In genomic region chr10:68302503-68302823, GRCh38 we compare ENCODE assay signal across 17 cellular contexts. TPM values are rescaled to one million over a fixed set of nuclear protein-coding genes. Genes with fewer than 3 reads are reported as not detected.
DNase-seq lines count a peak whose midpoint lies in the region; ATAC-seq and TF ChIP-seq lines count a peak whose summit lies in the region.
"Had no signal": no experiment of that assay in that cellular context is flagged by ENCODE, and none has a peak within 500 bp of the region (broad histone marks: within the 10 kb centered on the region; RNA-seq: fewer than 3 reads in every experiment).

No MANE protein-coding gene starts in this region.

- H3K27ac ChIP-seq in CD8-positive, alpha-beta memory T cell (ENCODE audit: low read depth, low read length) = no peak overlapping the region
- H3K27ac ChIP-seq: BLaER1 treated with 17β-estradiol and CSF1 and Interleukin-3, amounts not matched to agents 10 nM and 100 nM; neural progenitor cell; SJSA1; tibial artery had no signal

- H3K4me3 ChIP-seq in CD8-positive, alpha-beta memory T cell (ENCODE audit: low read length) = no peak overlapping the region
- H3K4me3 ChIP-seq: BLaER1 treated with 17β-estradiol and CSF1 and Interleukin-3, amounts not matched to agents 10 nM and 100 nM; neural progenitor cell; SJSA1; tibial artery had no signal

- H3K27ac Mint-ChIP-seq in activated CD8-positive, alpha-beta T cell treated with anti-CD3 and anti-CD28 coated beads, Interleukin-2, amount 10 ng/mL, durations not matched to agents 7 days and 5 days = no peak overlapping the region
- no peak overlapping the region for H3K27ac Mint-ChIP-seq in activated CD8-positive, alpha-beta T cell treated with anti-CD3 and anti-CD28 coated beads for 36 hours
- no peak overlapping the region for H3K27ac Mint-ChIP-seq in WTC11
- peak overlapping the region; percentile 85 for H3K27ac Mint-ChIP-seq in stimulated activated memory B cell treated with anti-CD40 and anti-IgM and Interleukin-4, amounts not matched to agents 10 μg/mL and 1 μg/mL and 100 μg/mL, for 72 hours
- H3K27ac Mint-ChIP-seq in CD8-positive, alpha-beta memory T cell = no peak overlapping the region
- no peak overlapping the region for H3K27ac Mint-ChIP-seq in activated T-helper 1 cell treated with anti-CD3 and anti-CD28 coated beads, Interleukin-12 subunit alpha, Interleukin-12 subunit beta, Interleukin-2, Interleukin-4 antibody, amounts not matched to agents 30 ng/mL and 10 ng/mL and 1 ng/mL, durations not matched to agents 14 hours and 24 hours and 36 hours
- H3K27ac Mint-ChIP-seq: neural progenitor cell; T-helper 2 cell treated with Interferon-gamma antibody and Interleukin-4, amounts not matched to agents 5 μg/mL and 100 μg/mL, for 36 hours had no signal

- CTCF ChIA-PET in activated CD8-positive, alpha-beta T cell treated with anti-CD3 and anti-CD28 coated beads, Interleukin-2, amount 10 ng/mL, durations not matched to agents 7 days and 5 days (lab: Charles Lee) = interaction anchor here (1.0 to 5.0 kb wide), 16 partner anchors 12 to 606 kb away, joined by 3 to 88 read pairs (median 6); partner anchors contain the start of gene PBLD
- CTCF ChIA-PET in activated CD8-positive, alpha-beta T cell treated with anti-CD3 and anti-CD28 coated beads for 36 hours (lab: Charles Lee) = interaction anchor here (0.8 to 6.8 kb wide), 26 partner anchors 8 to 523 kb away, joined by 3 to 134 read pairs (median 5); partner anchors contain the start of genes ATOH7 and RUFY2
- CTCF ChIA-PET in WTC11 (lab: Charles Lee) = interaction anchor here (1.0 to 4.7 kb wide), 3 partner anchors 82 to 92 kb away, joined by 4 to 35 read pairs (median 5); no protein-coding TSS in a partner anchor
- CTCF ChIA-PET in CD8-positive, alpha-beta memory T cell (lab: Charles Lee) = interaction anchor here (1.2 to 2.0 kb wide), 7 partner anchors 8 to 514 kb away, joined by 3 to 9 read pairs (median 4); no protein-coding TSS in a partner anchor

- no peaks in the 10 kb centered on the region for H3K27me3 ChIP-seq in CD8-positive, alpha-beta memory T cell (ENCODE audit: insufficient read depth, low read length, poor library complexity, severe bottlenecking)
- H3K27me3 ChIP-seq: BLaER1 treated with 17β-estradiol and CSF1 and Interleukin-3, amounts not matched to agents 10 nM and 100 nM; neural progenitor cell; SJSA1; tibial artery had no signal

- POLR2A ChIA-PET in activated CD8-positive, alpha-beta T cell treated with anti-CD3 and anti-CD28 coated beads, Interleukin-2, amount 10 ng/mL, durations not matched to agents 7 days and 5 days (lab: Charles Lee) = no interaction called here
- POLR2A ChIA-PET in activated CD8-positive, alpha-beta T cell treated with anti-CD3 and anti-CD28 coated beads for 36 hours (lab: Charles Lee) = no interaction called here
- POLR2A ChIA-PET in WTC11 (lab: Charles Lee) = no interaction called here
- POLR2A ChIA-PET in CD8-positive, alpha-beta memory T cell (lab: Charles Lee) = no interaction called here

- ATAC-seq in activated CD8-positive, alpha-beta T cell treated with anti-CD3 and anti-CD28 coated beads, Interleukin-2, amount 10 ng/mL, durations not matched to agents 7 days and 5 days = peak; percentile 15
- ATAC-seq in activated CD8-positive, alpha-beta T cell treated with anti-CD3 and anti-CD28 coated beads for 36 hours = no peak
- ATAC-seq in HG03196 (IDR thresholded peaks at IDR 0.05; ENCODE audit: unreplicated experiment) (peak; percentile 14), WTC11 (no peak), HG03139 (IDR thresholded peaks at IDR 0.05; ENCODE audit: unreplicated experiment) (no peak)
- no peak for ATAC-seq in stimulated activated memory B cell treated with anti-CD40 and anti-IgM and Interleukin-4, amounts not matched to agents 10 μg/mL and 1 μg/mL and 100 μg/mL, for 72 hours

- H3K9me3 Mint-ChIP-seq in activated CD8-positive, alpha-beta T cell treated with anti-CD3 and anti-CD28 coated beads, Interleukin-2, amount 10 ng/mL, durations not matched to agents 7 days and 5 days (ENCODE audit: insufficient read depth) = no peaks in the 10 kb centered on the region
- no peaks in the 10 kb centered on the region for H3K9me3 Mint-ChIP-seq in activated CD8-positive, alpha-beta T cell treated with anti-CD3 and anti-CD28 coated beads for 36 hours
- H3K9me3 Mint-ChIP-seq in WTC11 = no peaks in the 10 kb centered on the region
- H3K9me3 Mint-ChIP-seq in stimulated activated memory B cell treated with anti-CD40 and anti-IgM and Interleukin-4, amounts not matched to agents 10 μg/mL and 1 μg/mL and 100 μg/mL, for 72 hours = no peaks in the 10 kb centered on the region
- H3K9me3 Mint-ChIP-seq in CD8-positive, alpha-beta memory T cell = no peaks in the 10 kb centered on the region
- no peaks in the 10 kb centered on the region for H3K9me3 Mint-ChIP-seq in activated T-helper 1 cell treated with anti-CD3 and anti-CD28 coated beads, Interleukin-12 subunit alpha, Interleukin-12 subunit beta, Interleukin-2, Interleukin-4 antibody, amounts not matched to agents 30 ng/mL and 10 ng/mL and 1 ng/mL, durations not matched to agents 14 hours and 24 hours and 36 hours
- H3K9me3 Mint-ChIP-seq: neural progenitor cell; T-helper 2 cell treated with Interferon-gamma antibody and Interleukin-4, amounts not matched to agents 5 μg/mL and 100 μg/mL, for 36 hours had no signal

- no peak for TF ChIP-seq CTCF in activated CD8-positive, alpha-beta T cell treated with anti-CD3 and anti-CD28 coated beads for 36 hours (IDR thresholded peaks at IDR 0.05)
- no peak for TF ChIP-seq CTCF in WTC11 (IDR thresholded peaks at IDR 0.05)

- no peak overlapping the region for H3K4me3 Mint-ChIP-seq in activated CD8-positive, alpha-beta T cell treated with anti-CD3 and anti-CD28 coated beads, Interleukin-2, amount 10 ng/mL, durations not matched to agents 7 days and 5 days
- H3K4me3 Mint-ChIP-seq in activated CD8-positive, alpha-beta T cell treated with anti-CD3 and anti-CD28 coated beads for 36 hours = no peak overlapping the region
- H3K4me3 Mint-ChIP-seq in WTC11 = no peak overlapping the region
- no peak overlapping the region for H3K4me3 Mint-ChIP-seq in stimulated activated memory B cell treated with anti-CD40 and anti-IgM and Interleukin-4, amounts not matched to agents 10 μg/mL and 1 μg/mL and 100 μg/mL, for 72 hours
- H3K4me3 Mint-ChIP-seq in CD8-positive, alpha-beta memory T cell = no peak overlapping the region
- no peak overlapping the region for H3K4me3 Mint-ChIP-seq in activated T-helper 1 cell treated with anti-CD3 and anti-CD28 coated beads, Interleukin-12 subunit alpha, Interleukin-12 subunit beta, Interleukin-2, Interleukin-4 antibody, amounts not matched to agents 30 ng/mL and 10 ng/mL and 1 ng/mL, durations not matched to agents 14 hours and 24 hours and 36 hours
- H3K4me3 Mint-ChIP-seq: neural progenitor cell; T-helper 2 cell treated with Interferon-gamma antibody and Interleukin-4, amounts not matched to agents 5 μg/mL and 100 μg/mL, for 36 hours had no signal

- no peaks in the 10 kb centered on the region for H3K36me3 Mint-ChIP-seq in activated CD8-positive, alpha-beta T cell treated with anti-CD3 and anti-CD28 coated beads, Interleukin-2, amount 10 ng/mL, durations not matched to agents 7 days and 5 days (ENCODE audit: low read depth)
- no peaks in the 10 kb centered on the region for H3K36me3 Mint-ChIP-seq in activated CD8-positive, alpha-beta T cell treated with anti-CD3 and anti-CD28 coated beads for 36 hours (ENCODE audit: low read depth)
- no peaks in the 10 kb centered on the region for H3K36me3 Mint-ChIP-seq in WTC11
- H3K36me3 Mint-ChIP-seq in stimulated activated memory B cell treated with anti-CD40 and anti-IgM and Interleukin-4, amounts not matched to agents 10 μg/mL and 1 μg/mL and 100 μg/mL, for 72 hours = no peaks in the 10 kb centered on the region
- H3K36me3 Mint-ChIP-seq in CD8-positive, alpha-beta memory T cell = peaks cover 0 to under 1% (median 0%) of the 10 kb centered on the region in 3 donors
- H3K36me3 Mint-ChIP-seq in activated T-helper 1 cell treated with anti-CD3 and anti-CD28 coated beads, Interleukin-12 subunit alpha, Interleukin-12 subunit beta, Interleukin-2, Interleukin-4 antibody, amounts not matched to agents 30 ng/mL and 10 ng/mL and 1 ng/mL, durations not matched to agents 14 hours and 24 hours and 36 hours (ENCODE audit: low read depth) = no peaks in the 10 kb centered on the region
- H3K36me3 Mint-ChIP-seq: neural progenitor cell had no signal

- no peaks in the 10 kb centered on the region for H3K4me1 Mint-ChIP-seq in activated CD8-positive, alpha-beta T cell treated with anti-CD3 and anti-CD28 coated beads, Interleukin-2, amount 10 ng/mL, durations not matched to agents 7 days and 5 days (ENCODE audit: low read depth)
- no peaks in the 10 kb centered on the region for H3K4me1 Mint-ChIP-seq in activated CD8-positive, alpha-beta T cell treated with anti-CD3 and anti-CD28 coated beads for 36 hours (ENCODE audit: low read depth)
- H3K4me1 Mint-ChIP-seq in WTC11 = peaks cover 9% of the 10 kb centered on the region
- H3K4me1 Mint-ChIP-seq in stimulated activated memory B cell treated with anti-CD40 and anti-IgM and Interleukin-4, amounts not matched to agents 10 μg/mL and 1 μg/mL and 100 μg/mL, for 72 hours = peaks cover 28% of the 10 kb centered on the region
- H3K4me1 Mint-ChIP-seq in CD8-positive, alpha-beta memory T cell = no peaks in the 10 kb centered on the region
- no peaks in the 10 kb centered on the region for H3K4me1 Mint-ChIP-seq in activated T-helper 1 cell treated with anti-CD3 and anti-CD28 coated beads, Interleukin-12 subunit alpha, Interleukin-12 subunit beta, Interleukin-2, Interleukin-4 antibody, amounts not matched to agents 30 ng/mL and 10 ng/mL and 1 ng/mL, durations not matched to agents 14 hours and 24 hours and 36 hours (ENCODE audit: low read depth)

- no peaks in the 10 kb centered on the region for H3K36me3 ChIP-seq in CD8-positive, alpha-beta memory T cell (ENCODE audit: insufficient read depth, low read length)
- H3K36me3 ChIP-seq: BLaER1 treated with 17β-estradiol and CSF1 and Interleukin-3, amounts not matched to agents 10 nM and 100 nM; neural progenitor cell; SJSA1; tibial artery had no signal

- no peaks in the 10 kb centered on the region for H3K4me1 ChIP-seq in CD8-positive, alpha-beta memory T cell (ENCODE audit: insufficient read depth, low read length)
- H3K4me1 ChIP-seq: neural progenitor cell, SJSA1, tibial artery had no signal

- no peaks in the 10 kb centered on the region for H3K27me3 Mint-ChIP-seq in activated CD8-positive, alpha-beta T cell treated with anti-CD3 and anti-CD28 coated beads, Interleukin-2, amount 10 ng/mL, durations not matched to agents 7 days and 5 days (ENCODE audit: low read depth)
- H3K27me3 Mint-ChIP-seq in activated CD8-positive, alpha-beta T cell treated with anti-CD3 and anti-CD28 coated beads for 36 hours = no peaks in the 10 kb centered on the region
- H3K27me3 Mint-ChIP-seq in WTC11 (ENCODE audit: low read depth) = no peaks in the 10 kb centered on the region
- no peaks in the 10 kb centered on the region for H3K27me3 Mint-ChIP-seq in stimulated activated memory B cell treated with anti-CD40 and anti-IgM and Interleukin-4, amounts not matched to agents 10 μg/mL and 1 μg/mL and 100 μg/mL, for 72 hours
- no peaks in the 10 kb centered on the region for H3K27me3 Mint-ChIP-seq in CD8-positive, alpha-beta memory T cell
- no peaks in the 10 kb centered on the region for H3K27me3 Mint-ChIP-seq in activated T-helper 1 cell treated with anti-CD3 and anti-CD28 coated beads, Interleukin-12 subunit alpha, Interleukin-12 subunit beta, Interleukin-2, Interleukin-4 antibody, amounts not matched to agents 30 ng/mL and 10 ng/mL and 1 ng/mL, durations not matched to agents 14 hours and 24 hours and 36 hours (ENCODE audit: insufficient read depth)

- no peaks in the 10 kb centered on the region for H3K9me3 ChIP-seq in CD8-positive, alpha-beta memory T cell (ENCODE audit: low read length)
- H3K9me3 ChIP-seq: BLaER1 treated with 17β-estradiol and CSF1 and Interleukin-3, amounts not matched to agents 10 nM and 100 nM; SJSA1; tibial artery had no signal

- no peak for DNase-seq in activated CD8-positive, alpha-beta T cell treated with anti-CD3 and anti-CD28 coated beads, Interleukin-2, amount 10 ng/mL, durations not matched to agents 7 days and 5 days
- no peak for DNase-seq in activated CD8-positive, alpha-beta T cell treated with anti-CD3 and anti-CD28 coated beads for 36 hours
- no peak for DNase-seq in WTC11 (ENCODE audit: low spot score)
- no peak for DNase-seq in CD8-positive, alpha-beta memory T cell
- DNase-seq in activated T-helper 1 cell treated with anti-CD3 and anti-CD28 coated beads, Interleukin-12 subunit alpha, Interleukin-12 subunit beta, Interleukin-2, Interleukin-4 antibody, amounts not matched to agents 30 ng/mL and 10 ng/mL and 1 ng/mL, durations not matched to agents 14 hours and 24 hours and 36 hours (ENCODE audit: low spot score) = no peak
- DNase-seq: 8988T; activated CD4-positive, CD25-positive, alpha-beta regulatory T cell; activated CD8-positive, alpha-beta memory T cell treated with anti-CD3 and anti-CD28 coated beads for 24 hours; NCI-H187 treated with DMSO at 0.1 percent for 48 hours; tibial artery had no signal

- intact Hi-C loops in activated CD8-positive, alpha-beta T cell treated with anti-CD3 and anti-CD28 coated beads for 36 hours (cut with micrococcal nuclease) = loop anchor here (5.0 to 10.0 kb wide), 2 partner anchors 90 to 448 kb away; no protein-coding TSS in a partner anchor
- intact Hi-C loops in activated T-helper 1 cell treated with anti-CD3 and anti-CD28 coated beads, Interleukin-12 subunit alpha, Interleukin-12 subunit beta, Interleukin-2, Interleukin-4 antibody, amounts not matched to agents 30 ng/mL and 10 ng/mL and 1 ng/mL, durations not matched to agents 14 hours and 24 hours and 36 hours (cut with micrococcal nuclease) = loop anchor here (1.0 kb wide), 3 partner anchors 90 to 514 kb away; no protein-coding TSS in a partner anchor

RNA-seq across cellular contexts. Expression of gene HNRNPH3, which starts 29.4 kb away (rescaled TPM):
- 100 to 1,000 TPM; 114 to 122 TPM for total RNA-seq in activated CD8-positive, alpha-beta T cell treated with anti-CD3 and anti-CD28 coated beads, Interleukin-2, amount 10 ng/mL, durations not matched to agents 7 days and 5 days
- 100 to 1,000 TPM; 139 to 145 TPM for total RNA-seq in activated CD8-positive, alpha-beta T cell treated with anti-CD3 and anti-CD28 coated beads for 36 hours
- total RNA-seq in WTC11 (2021) = 220 to 226 TPM (median 223 TPM) in 3 replicates
- 100 to 1,000 TPM; 170 to 171 TPM for total RNA-seq in CD8-positive, alpha-beta memory T cell
- polyA plus RNA-seq in CD8-positive, alpha-beta memory T cell = 145 TPM
- 176 and 184 TPM in 2 replicates for total RNA-seq in activated T-helper 1 cell treated with anti-CD3 and anti-CD28 coated beads, Interleukin-12 subunit alpha, Interleukin-12 subunit beta, Interleukin-2, Interleukin-4 antibody, amounts not matched to agents 30 ng/mL and 10 ng/mL and 1 ng/mL, durations not matched to agents 14 hours and 24 hours and 36 hours

RNA-seq across cellular contexts. Expression of gene PBLD, which starts 30.3 kb away (rescaled TPM):
- total RNA-seq in activated CD8-positive, alpha-beta T cell treated with anti-CD3 and anti-CD28 coated beads, Interleukin-2, amount 10 ng/mL, durations not matched to agents 7 days and 5 days = 1 to 10 TPM in 1 of 2 experiments, under 1 TPM in 1; 0.97 to 1.3 TPM
- under 1 TPM; 0.77 to 0.85 TPM for total RNA-seq in activated CD8-positive, alpha-beta T cell treated with anti-CD3 and anti-CD28 coated beads for 36 hours
- 2.4 to 2.7 TPM (median 2.6 TPM) in 3 replicates for total RNA-seq in WTC11 (2021)
- 1 to 10 TPM; 1.2 to 1.7 TPM for total RNA-seq in CD8-positive, alpha-beta memory T cell
- 0.95 TPM for polyA plus RNA-seq in CD8-positive, alpha-beta memory T cell
- 1.1 and 1.6 TPM in 2 replicates for total RNA-seq in activated T-helper 1 cell treated with anti-CD3 and anti-CD28 coated beads, Interleukin-12 subunit alpha, Interleukin-12 subunit beta, Interleukin-2, Interleukin-4 antibody, amounts not matched to agents 30 ng/mL and 10 ng/mL and 1 ng/mL, durations not matched to agents 14 hours and 24 hours and 36 hours

Comparison
In these comparisons a context has a peak if more than half of its experiments do, and no peak if none do; other contexts are left out.
1. ATAC-seq: peak in activated CD8-positive, alpha-beta T cell treated with anti-CD3 and anti-CD28 coated beads, Interleukin-2, amount 10 ng/mL, durations not matched to agents 7 days and 5 days (single experiment) and HG03196 (single experiment); none in activated CD8-positive, alpha-beta T cell treated with anti-CD3 and anti-CD28 coated beads for 36 hours (single experiment), WTC11 (single experiment), stimulated activated memory B cell treated with anti-CD40 and anti-IgM and Interleukin-4, amounts not matched to agents 10 μg/mL and 1 μg/mL and 100 μg/mL, for 72 hours (single experiment) and HG03139 (single experiment).